ENCODE assay signal across 28 cellular contexts in genomic region chr3:55668359-55668758, GRCh38.
DNase-seq lines count a peak whose midpoint lies in the region; ATAC-seq and TF ChIP-seq lines count a peak whose summit lies in the region.
"Had no signal": no experiment of that assay in that cellular context is flagged by ENCODE, and none has a peak within 500 bp of the region (broad histone marks: within the 10 kb centered on the region; RNA-seq: fewer than 3 reads in every experiment).

No MANE protein-coding gene starts in this region.

- H3K36me3 ChIP-seq in SJCRH30 (no peaks in the 10 kb centered on the region), smooth muscle cell (ENCODE audit: low read depth) (no peaks in the 10 kb centered on the region), Karpas-422 (ENCODE audit: insufficient read depth, low read length) (no peaks in the 10 kb centered on the region)
- H3K36me3 ChIP-seq: cardiac muscle cell, heart right ventricle, neutrophil, prostate gland had no signal

- H3K4me2 ChIP-seq in smooth muscle cell (peak overlapping the region; percentile 3), Karpas-422 (ENCODE audit: low read depth, low read length, poor library complexity, severe bottlenecking) (no peak overlapping the region)

- H3K79me2 ChIP-seq in smooth muscle cell (ENCODE audit: low read depth) (no peaks in the 10 kb centered on the region), Karpas-422 (ENCODE audit: low read length) (no peaks in the 10 kb centered on the region)

- 43% methylated on average over 4 of the region's 4 CpGs for WGBS in smooth muscle cell (ENCODE audit: low lambda C conversion rate)

- peak; percentile 8 for DNase-seq in HK-2 (ENCODE audit: unreplicated experiment)
- DNase-seq in SJCRH30: peak; percentile 14 to 35
- peak; percentile 57 for DNase-seq in iris pigment epithelial cell (ENCODE audit: low read depth)
- DNase-seq in smooth muscle cell (lab: John Stamatoyannopoulos, UW; ENCODE audit: unreplicated experiment): no peak
- DNase-seq in Karpas-422: no peak
- no peak for DNase-seq in activated effector memory CD4-positive, alpha-beta T cell treated with anti-CD3 and anti-CD28 coated beads, Interleukin-2, amount 50 U/mL, for 16 hours
- DNase-seq: activated CD4-positive, alpha-beta T cell treated with anti-CD3 and anti-CD28 coated beads, Interleukin-2, amount 10 ng/mL, durations not matched to agents 7 days and 5 days; activated naive CD4-positive, alpha-beta T cell treated with anti-CD3 and anti-CD28 coated beads for 36 hours; activated T-cell treated with anti-CD3 and anti-CD28 coated beads, Interleukin-2, amount 50 U/mL, for 4 hours; amniotic stem cell; CD4-positive, CD25-positive, alpha-beta regulatory T cell; cortex of kidney; endodermal cell; foreskin fibroblast; GOT3; heart right ventricle; MM.1S; naive B cell; NCI-H2107; stimulated activated CD4-positive, alpha-beta T cell treated with anti-CD3 and anti-CD28 coated beads, Interleukin-4, amount 100 ng/mL, for 4 hours; stimulated activated naive B cell treated with anti-CD40 and anti-IgM and Interleukin-4, amounts not matched to agents 10 μg/mL and 1 μg/mL and 100 μg/mL, for 72 hours; T-helper 9 cell had no signal

- H3K4me3 ChIP-seq in SJCRH30 (no peak overlapping the region), smooth muscle cell (no peak overlapping the region), Karpas-422 (ENCODE audit: low read length) (no peak overlapping the region)
- H3K4me3 ChIP-seq: cardiac muscle cell, heart right ventricle, prostate gland had no signal

- H3K4me1 ChIP-seq in SJCRH30 (peaks cover 5% of the 10 kb centered on the region), smooth muscle cell (ENCODE audit: low read depth) (peaks cover 9% of the 10 kb centered on the region), Karpas-422 (ENCODE audit: low read length) (peaks cover 7% of the 10 kb centered on the region)
- H3K4me1 ChIP-seq: heart right ventricle, prostate gland had no signal

- TF ChIP-seq CTCF in smooth muscle cell (IDR thresholded peaks at IDR 0.05; ENCODE audit: borderline replicate concordance, insufficient read depth, poor library complexity, severe bottlenecking): no peak

- no peaks in the 10 kb centered on the region for H3K27me3 ChIP-seq in SJCRH30
- no peaks in the 10 kb centered on the region for H3K27me3 ChIP-seq in smooth muscle cell (ENCODE audit: low read depth)
- H3K27me3 ChIP-seq in Karpas-422 (ENCODE audit: low read length): no peaks in the 10 kb centered on the region
- H3K27me3 ChIP-seq: cardiac muscle cell, neutrophil had no signal

- H4K20me1 ChIP-seq in smooth muscle cell (ENCODE audit: low read depth) (no peaks in the 10 kb centered on the region), Karpas-422 (ENCODE audit: insufficient read depth, low read depth, low read length) (no peaks in the 10 kb centered on the region)

- H3F3A ChIP-seq in smooth muscle cell (ENCODE audit: low read depth): no peaks in the 10 kb centered on the region

- no peak overlapping the region for H3K9ac ChIP-seq in smooth muscle cell (ENCODE audit: low read depth)
- no peak overlapping the region for H3K9ac ChIP-seq in Karpas-422 (ENCODE audit: low read length)

- no peaks in the 10 kb centered on the region for H3K9me3 ChIP-seq in SJCRH30 (replicated peaks)
- no peaks in the 10 kb centered on the region for H3K9me3 ChIP-seq in smooth muscle cell (replicated peaks; ENCODE audit: low read depth)
- H3K9me3 ChIP-seq in Karpas-422 (ENCODE audit: low read length): no peaks in the 10 kb centered on the region
- H3K9me3 ChIP-seq: heart right ventricle, neutrophil, prostate gland had no signal

- H2AFZ ChIP-seq in smooth muscle cell (ENCODE audit: low read depth) (no peak overlapping the region), Karpas-422 (ENCODE audit: low read length) (no peak overlapping the region)

- H3K27ac ChIP-seq in SJCRH30 (peak overlapping the region; percentile 69), smooth muscle cell (ENCODE audit: low read depth) (no peak overlapping the region), Karpas-422 (ENCODE audit: low read length) (no peak overlapping the region)
- H3K27ac ChIP-seq: cardiac muscle cell, heart right ventricle, neutrophil, prostate gland had no signal

- ATAC-seq in HG03469 (IDR thresholded peaks at IDR 0.05; ENCODE audit: unreplicated experiment): no peak
- ATAC-seq: activated T-cell treated with anti-CD3 and anti-CD28 coated beads, Interleukin-2, amount 50 U/mL, for 4 hours; heart right ventricle; sciatic nerve; stimulated activated naive B cell treated with anti-CD40 and anti-IgM and Interleukin-4, amounts not matched to agents 10 μg/mL and 1 μg/mL and 100 μg/mL, for 72 hours; WTC11 had no signal

- H3K9me2 ChIP-seq in Karpas-422 (replicated peaks; ENCODE audit: insufficient read depth, low read length): no peaks in the 10 kb centered on the region

Comparison
In these comparisons a context has a peak if more than half of its experiments do, and no peak if none do; other contexts are left out.
1. DNase-seq: peak in HK-2 (single experiment), SJCRH30 (2 of 2) and iris pigment epithelial cell (single experiment); none in smooth muscle cell (single experiment), Karpas-422 (single experiment) and activated effector memory CD4-positive, alpha-beta T cell treated with anti-CD3 and anti-CD28 coated beads, Interleukin-2, amount 50 U/mL, for 16 hours (single experiment).